In the genomic region with DNA sequence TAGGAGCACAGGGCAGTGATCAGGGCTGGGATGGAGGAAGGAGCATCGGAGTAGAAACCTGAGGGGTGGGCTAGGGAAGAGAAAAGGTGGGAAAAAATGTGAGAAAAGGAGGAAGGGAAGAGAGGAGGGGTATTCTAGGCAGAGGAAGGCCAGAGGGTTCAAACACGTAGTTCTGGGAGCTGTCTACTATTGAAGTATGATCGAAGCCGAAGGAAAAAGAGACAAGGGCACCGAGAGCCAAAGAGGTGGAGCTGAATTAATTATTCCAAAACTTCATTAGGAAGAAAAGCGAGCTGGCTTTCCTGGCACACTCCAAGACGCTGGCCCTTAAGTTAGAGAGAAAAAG, we compare ENCODE assay signal across 10 cellular contexts. TPM values are rescaled to one million over a fixed set of nuclear protein-coding genes. Genes with fewer than 3 reads are reported as not detected.
DNase-seq lines count a peak whose midpoint lies in the region; TF ChIP-seq lines count a peak whose summit lies in the region.
"Had no signal": no experiment of that assay in that cellular context is flagged by ENCODE, and none has a peak within 500 bp of the region (broad histone marks: within the 10 kb centered on the region; RNA-seq: fewer than 3 reads in every experiment).

No MANE protein-coding gene starts in this region.

- H3K27ac ChIP-seq in BLaER1 (no peak overlapping the region), breast epithelium (no peak overlapping the region), mesendoderm (ENCODE audit: low read depth, low read length) (no peak overlapping the region)
- H3K27ac ChIP-seq: body of pancreas, gastrocnemius medialis had no signal

- H3K9ac ChIP-seq in BLaER1 (peak overlapping the region; percentile 58; the same call in 1 of the 2 replicates), mesendoderm (ENCODE audit: low read length) (no peak overlapping the region)

- peaks cover 15% of the 10 kb centered on the region for H3K4me1 ChIP-seq in BLaER1
- peaks cover 5 to 9% of the 10 kb centered on the region in 2 donors for H3K4me1 ChIP-seq in breast epithelium
- no peaks in the 10 kb centered on the region for H3K4me1 ChIP-seq in mesendoderm (ENCODE audit: control insufficient read depth, low read depth, low read length)
- H3K4me1 ChIP-seq: gastrocnemius medialis had no signal

- no peak overlapping the region for H3K18ac ChIP-seq in mesendoderm (ENCODE audit: low read length)

- H3K36me3 ChIP-seq in BLaER1 (peaks cover 24% of the 10 kb centered on the region; the same call in 1 of the 2 replicates), breast epithelium (no peaks in the 10 kb centered on the region), mesendoderm (ENCODE audit: control insufficient read depth, insufficient read depth, low read length) (no peaks in the 10 kb centered on the region)
- H3K36me3 ChIP-seq: gastrocnemius medialis had no signal

- H3K23ac ChIP-seq in mesendoderm (ENCODE audit: low read length), result no peak overlapping the region

- no peak overlapping the region for H3K56ac ChIP-seq in mesendoderm (ENCODE audit: low read length)

- no peak overlapping the region for H4K8ac ChIP-seq in mesendoderm (ENCODE audit: low read depth, low read length)

- H2BK15ac ChIP-seq in mesendoderm (replicated peaks; ENCODE audit: low read depth), result no peak overlapping the region

- no peak overlapping the region for H3K27ac Mint-ChIP-seq in nephron progenitor cell

- H3K4me1 Mint-ChIP-seq in nephron progenitor cell, result peaks cover 19% of the 10 kb centered on the region

- DNase-seq in LNCaP clone FGC (ENCODE audit: low read depth), result no peak
- DNase-seq in breast epithelium (ENCODE audit: low spot score in 2 of 2), result no peak
- DNase-seq in nephron progenitor cell, result no peak
- no peak for DNase-seq in islet precursor cell
- DNase-seq in mesendoderm, result no peak
- no peak for DNase-seq in amniotic stem cell (lab: John Stamatoyannopoulos, UW)
- no peak for DNase-seq in GF-D8 (lab: John Stamatoyannopoulos, UW)
- DNase-seq: gastrocnemius medialis had no signal

- no peak overlapping the region for H4K5ac ChIP-seq in mesendoderm (ENCODE audit: low read length)

- H3K4me3 Mint-ChIP-seq in nephron progenitor cell, result peak overlapping the region; percentile 60

- H2BK120ac ChIP-seq in mesendoderm (ENCODE audit: low read depth, low read length), result no peak overlapping the region

- peak overlapping the region; percentile 66 for H3K4me3 ChIP-seq in BLaER1
- H3K4me3 ChIP-seq in LNCaP clone FGC (ENCODE audit: low read depth, low read length), result peak overlapping the region; percentile 15; the same call in 1 of the 2 replicates
- H3K4me3 ChIP-seq in breast epithelium, result peak overlapping the region in 2 of 3 donors; percentile 52 to 70
- H3K4me3 ChIP-seq in mesendoderm (ENCODE audit: low read length), result no peak overlapping the region
- H3K4me3 ChIP-seq: body of pancreas had no signal

- peaks cover 23% of the 10 kb centered on the region for H3K27me3 Mint-ChIP-seq in nephron progenitor cell (ENCODE audit: low read depth, poor library complexity)

- H4K20me1 ChIP-seq in BLaER1, result peaks cover 37% of the 10 kb centered on the region

- H3K79me1 ChIP-seq in mesendoderm (ENCODE audit: low read length), result no peaks in the 10 kb centered on the region

- TF ChIP-seq POLR2A in breast epithelium (IDR thresholded peaks at IDR 0.05), result no peak

- peaks cover 54% of the 10 kb centered on the region for H3K27me3 ChIP-seq in BLaER1
- peaks cover 2 to 60% of the 10 kb centered on the region in 2 donors for H3K27me3 ChIP-seq in breast epithelium
- H3K27me3 ChIP-seq in mesendoderm (ENCODE audit: insufficient read depth, low read length, poor library complexity), result peaks cover 15% of the 10 kb centered on the region
- H3K27me3 ChIP-seq: body of pancreas had no signal

- H2AK5ac ChIP-seq in mesendoderm (ENCODE audit: low read length), result no peak overlapping the region

- H3K79me2 ChIP-seq in mesendoderm (ENCODE audit: control insufficient read depth, insufficient read depth, low read length), result no peaks in the 10 kb centered on the region

- peaks cover 25% of the 10 kb centered on the region for H3K36me3 Mint-ChIP-seq in nephron progenitor cell (ENCODE audit: low read depth)

- TF ChIP-seq CTCF in LNCaP clone FGC (IDR thresholded peaks at IDR 0.05; ENCODE audit: control insufficient read depth, extremely low read depth, insufficient read depth) (no peak), breast epithelium (IDR thresholded peaks at IDR 0.05) (no peak), nephron progenitor cell (IDR thresholded peaks at IDR 0.05) (no peak)

- intact Hi-C loops in breast epithelium (cut with DNase I; ENCODE audit: low total_unique reads), result no loop called here

- H3K9me3 ChIP-seq in BLaER1, result peaks cover 3% of the 10 kb centered on the region; the same call in 1 of the 2 replicates
- H3K9me3 ChIP-seq in breast epithelium, result no peaks in the 10 kb centered on the region
- H3K9me3 ChIP-seq: body of pancreas, gastrocnemius medialis had no signal

- no CpG with 5 or more reads among the region's 7 CpGs for WGBS in mesendoderm (ENCODE audit: extremely low coverage, insufficient coverage, low lambda C conversion rate)

- peaks cover 10% of the 10 kb centered on the region for H3K9me3 Mint-ChIP-seq in nephron progenitor cell

- peak overlapping the region; percentile 80 for H3K4me2 ChIP-seq in BLaER1
- H3K4me2 ChIP-seq in mesendoderm (ENCODE audit: low read length), result no peak overlapping the region

- H2BK5ac ChIP-seq in mesendoderm (ENCODE audit: low read length), result no peak overlapping the region

- H3K4ac ChIP-seq in mesendoderm (ENCODE audit: low read depth, low read length), result no peak overlapping the region

RNA-seq across cellular contexts. Expression of a gene that starts 7.8 kb away (rescaled TPM):
- total RNA-seq in breast epithelium, result not detected
- polyA plus RNA-seq in mesendoderm (2013, experiment 1 of 2), result 2.2 TPM
- 2.4 TPM for polyA plus RNA-seq in mesendoderm (2013, experiment 2 of 2)
- total RNA-seq: body of pancreas, gastrocnemius medialis had no signal

RNA-seq across cellular contexts. Expression of a gene that starts 8.4 kb away (rescaled TPM):
- total RNA-seq in breast epithelium, result not detected
- 5.9 TPM for polyA plus RNA-seq in mesendoderm (2013, experiment 1 of 2)
- 7.0 TPM for polyA plus RNA-seq in mesendoderm (2013, experiment 2 of 2)
- total RNA-seq: body of pancreas, gastrocnemius medialis had no signal

RNA-seq across cellular contexts. Expression of a gene that starts 25.9 kb away (rescaled TPM):
- total RNA-seq in breast epithelium, result 10 to 100 TPM; 39.4 to 45.6 (median 41.1) TPM
- polyA plus RNA-seq in mesendoderm (2013, experiment 1 of 2), result 131 TPM
- 137 TPM for polyA plus RNA-seq in mesendoderm (2013, experiment 2 of 2)

RNA-seq across cellular contexts. Expression of a gene that starts 26.1 kb away (rescaled TPM):
- 1 to 10 TPM; 3.4 to 5.6 (median 4.3) TPM for total RNA-seq in breast epithelium
- 1.7 TPM for polyA plus RNA-seq in mesendoderm (2013, experiment 1 of 2)
- 1.4 TPM for polyA plus RNA-seq in mesendoderm (2013, experiment 2 of 2)

RNA-seq across cellular contexts. Expression of a gene that starts 33.4 kb away (rescaled TPM):
- total RNA-seq in breast epithelium, result 10 to 100 TPM; 13.0 to 14.7 (median 13.4) TPM
- polyA plus RNA-seq in mesendoderm (2013, experiment 1 of 2), result 21.4 TPM
- polyA plus RNA-seq in mesendoderm (2013, experiment 2 of 2), result 21.7 TPM
